ENCODE assay signal across 10 cellular contexts in the genomic region with DNA sequence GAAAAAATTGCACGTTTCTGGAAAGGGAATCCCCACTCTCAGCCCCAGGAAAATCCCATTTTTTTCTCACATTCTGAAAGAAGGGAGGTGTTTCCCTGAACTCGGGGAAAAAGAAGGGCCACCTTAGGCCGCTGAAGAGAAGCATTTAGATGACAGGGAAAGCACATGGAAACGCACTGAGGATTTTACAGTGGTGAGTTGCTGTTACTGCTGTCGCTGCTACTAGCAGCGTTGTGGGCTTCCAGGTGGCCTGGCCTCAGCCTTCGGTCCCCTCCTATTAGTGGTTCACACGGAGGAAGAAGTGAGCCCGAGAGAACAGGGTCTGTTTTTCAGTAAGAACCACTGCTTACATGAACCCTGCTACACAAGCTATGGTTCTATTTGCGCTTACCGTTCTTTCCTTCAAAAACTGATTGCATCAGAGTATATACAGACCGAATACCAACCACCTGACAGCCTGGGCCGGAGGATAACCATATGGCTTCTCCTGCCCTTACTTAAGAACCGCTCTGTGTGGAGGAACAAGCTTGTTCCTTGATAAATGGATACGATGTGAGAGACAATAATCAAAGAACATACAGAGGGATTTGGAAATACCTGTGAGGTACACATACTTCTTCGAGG. TPM values are rescaled to one million over a fixed set of nuclear protein-coding genes. Genes with fewer than 3 reads are reported as not detected.
DNase-seq lines count a peak whose midpoint lies in the region; ATAC-seq lines count a peak whose summit lies in the region.
"Had no signal": no experiment of that assay in that cellular context is flagged by ENCODE, and none has a peak within 500 bp of the region (broad histone marks: within the 10 kb centered on the region; RNA-seq: fewer than 3 reads in every experiment).

No MANE protein-coding gene starts in this region.

- ATAC-seq in GM21515 (IDR thresholded peaks at IDR 0.05; ENCODE audit: unreplicated experiment) (no peak), HG02571 (IDR thresholded peaks at IDR 0.05; ENCODE audit: unreplicated experiment) (no peak)

- H3K27ac ChIP-seq in SJSA1 (no peak overlapping the region), skeletal muscle tissue (ENCODE audit: low read depth, low read length) (peak overlapping the region; percentile 52)
- H3K27ac ChIP-seq: BLaER1 had no signal

- peak overlapping the region; percentile 53 to 69 (median 60) for H3K9ac ChIP-seq in skeletal muscle tissue (ENCODE audit: low read depth in 1 of 3, low read length in 3 of 3)
- H3K9ac ChIP-seq: BLaER1 had no signal

- H3K36me3 ChIP-seq in SJSA1 (no peaks in the 10 kb centered on the region), skeletal muscle tissue (ENCODE audit: control insufficient read depth in 3 of 3, insufficient read depth in 3 of 3, low read length in 3 of 3) (no peaks in the 10 kb centered on the region)
- H3K36me3 ChIP-seq: BLaER1 had no signal

- H3K9me3 ChIP-seq in SJSA1 (replicated peaks): no peaks in the 10 kb centered on the region
- H3K9me3 ChIP-seq in skeletal muscle tissue (ENCODE audit: control insufficient read depth in 3 of 3, low read length in 3 of 3): no peaks in the 10 kb centered on the region

- H3K4me1 ChIP-seq in SJSA1 (replicated peaks): peaks cover 7% of the 10 kb centered on the region; the same call in 1 of the 2 replicates
- peaks cover 0 to 17% (median 7%) of the 10 kb centered on the region in 3 donors for H3K4me1 ChIP-seq in skeletal muscle tissue (ENCODE audit: control insufficient read depth in 3 of 3, insufficient read depth in 3 of 3, low read length in 3 of 3)
- H3K4me1 ChIP-seq: BLaER1 had no signal

- DNase-seq in NCI-H2107 treated with DMSO at 0.1 percent for 48 hours (lab: John Stamatoyannopoulos, UW; ENCODE audit: unreplicated experiment): peak; percentile 86
- DNase-seq in NCI-H2107 (lab: John Stamatoyannopoulos, UW): no peak
- DNase-seq in SJSA1 (ENCODE audit: low read depth in 1 of 2, low spot score in 2 of 2): no peak
- DNase-seq in iPS DF 19.7 (ENCODE audit: low read depth, low spot score): peak; percentile 57
- DNase-seq in GF-D8 (lab: John Stamatoyannopoulos, UW): no peak

- H3K27me3 ChIP-seq in SJSA1 (replicated peaks): peaks cover 4% of the 10 kb centered on the region; the same call in 1 of the 2 replicates
- H3K27me3 ChIP-seq in skeletal muscle tissue (ENCODE audit: control insufficient read depth in 3 of 3, insufficient read depth in 3 of 3, low read length in 3 of 3): no peaks in the 10 kb centered on the region
- H3K27me3 ChIP-seq: BLaER1 had no signal

- H3K4me3 ChIP-seq in SJSA1 (peak overlapping the region; percentile 38), skeletal muscle tissue (ENCODE audit: low read length in 3 of 3) (peak overlapping the region; percentile 37 to 85 (median 66))
- H3K4me3 ChIP-seq: BLaER1 had no signal

RNA-seq across cellular contexts. Expression of a gene that starts 1.0 kb away (rescaled TPM):
- total RNA-seq in SJSA1 (2014; rRNA removed; shearing (Covaris generic)): 0.05 and 0.25 TPM in 2 replicates
- 8.9 TPM for total RNA-seq in skeletal muscle tissue
- total RNA-seq: RPMI7951 had no signal

RNA-seq across cellular contexts. Expression of a gene that starts 42.6 kb away (rescaled TPM):
- 75.4 and 85.4 TPM in 2 replicates for total RNA-seq in SJSA1 (2014; rRNA removed; shearing (Covaris generic))
- total RNA-seq in skeletal muscle tissue: 119 TPM

Comparison
In these comparisons a context has a peak if more than half of its experiments do, and no peak if none do; other contexts are left out.
1. DNase-seq: peak in NCI-H2107 treated with DMSO at 0.1 percent for 48 hours (single experiment) and iPS DF 19.7 (single experiment); none in NCI-H2107 (single experiment), SJSA1 (0 of 2) and GF-D8 (single experiment).